Comparison of ENCODE assay signal across 8 cellular contexts in genomic region chr4:108849611-108850406, GRCh38.
DNase-seq lines count a peak whose midpoint lies in the region; ATAC-seq, FAIRE-seq and TF ChIP-seq lines count a peak whose summit lies in the region.

No MANE protein-coding gene starts in this region.

- H3K27me3 ChIP-seq in kidney epithelial cell (ENCODE audit: control insufficient read depth, insufficient read depth, low read length) (no peaks in the 10 kb centered on the region), A673 (replicated peaks; ENCODE audit: insufficient read depth, low read depth, low read length, poor library complexity) (no peaks in the 10 kb centered on the region)

- no peaks in the 10 kb centered on the region for H3K36me3 ChIP-seq in kidney epithelial cell (ENCODE audit: control insufficient read depth, insufficient read depth, low read length)
- no peaks in the 10 kb centered on the region for H3K36me3 ChIP-seq in A673 (ENCODE audit: insufficient read depth, low read length, poor library complexity, severe bottlenecking)

- ATAC-seq in HG02884 (IDR thresholded peaks at IDR 0.05; ENCODE audit: unreplicated experiment), result peak; percentile 97

- BruUV-seq in A673 (replicated peaks; lab: Mats Ljungman, UMichigan), result no TSS peak

- DNase-seq in GM19239 (ENCODE audit: insufficient read length, low spot score), result peak; percentile 12
- peak; percentile 78 for DNase-seq in RPMI7951 (ENCODE audit: low read depth)
- peak; percentile 39 for DNase-seq in kidney epithelial cell (ENCODE audit: low read depth)
- no peak for DNase-seq in cerebellum (ENCODE audit: low spot score)
- DNase-seq in A673 (ENCODE audit: low spot score), result no peak
- no peak for DNase-seq in NCI-H2081 treated with DMSO at 0.1 percent for 48 hours (lab: John Stamatoyannopoulos, UW)
- no peak for DNase-seq in ureter (ENCODE audit: low spot score)

- no peak overlapping the region for H3K27ac ChIP-seq in A673 (ENCODE audit: low read depth, low read length, poor library complexity, severe bottlenecking)

- POLR2A ChIA-PET in A673 (lab: Charles Lee; ENCODE audit: low non-redundant PET), result no interaction called here

- CTCF ChIA-PET in A673 (lab: Charles Lee), result no interaction called here

- peak; percentile 87 for FAIRE-seq in GM19239 (lab: Jason Lieb, UNC)

- H3K4me3 ChIP-seq in kidney epithelial cell (ENCODE audit: low read depth, low read length), result no peak overlapping the region
- H3K4me3 ChIP-seq in A673 (ENCODE audit: low read depth, low read length, poor library complexity, severe bottlenecking), result no peak overlapping the region

- intact Hi-C loops in A673 (cut with micrococcal nuclease; ENCODE audit: unreplicated experiment), result no loop called here

- H3K4me1 ChIP-seq in A673 (ENCODE audit: insufficient read depth, low read length, poor library complexity, severe bottlenecking), result no peaks in the 10 kb centered on the region

- no peaks in the 10 kb centered on the region for H3K9me3 ChIP-seq in A673 (ENCODE audit: low read depth, low read length, poor library complexity, severe bottlenecking)

- no peak for TF ChIP-seq CTCF in kidney epithelial cell (IDR thresholded peaks at IDR 0.05; ENCODE audit: insufficient read depth, low read length, poor library complexity, severe bottlenecking)
- TF ChIP-seq CTCF in A673 (conservative IDR thresholded peaks at IDR 0.05; ENCODE audit: low read depth, low read length), result no peak

Comparison
In these comparisons a context has a peak if more than half of its experiments do, and no peak if none do; other contexts are left out.
1. DNase-seq: peak in GM19239 (single experiment), RPMI7951 (single experiment) and kidney epithelial cell (single experiment); none in cerebellum (single experiment), A673 (single experiment), NCI-H2081 treated with DMSO at 0.1 percent for 48 hours (single experiment) and ureter (single experiment).